In the genomic region with DNA sequence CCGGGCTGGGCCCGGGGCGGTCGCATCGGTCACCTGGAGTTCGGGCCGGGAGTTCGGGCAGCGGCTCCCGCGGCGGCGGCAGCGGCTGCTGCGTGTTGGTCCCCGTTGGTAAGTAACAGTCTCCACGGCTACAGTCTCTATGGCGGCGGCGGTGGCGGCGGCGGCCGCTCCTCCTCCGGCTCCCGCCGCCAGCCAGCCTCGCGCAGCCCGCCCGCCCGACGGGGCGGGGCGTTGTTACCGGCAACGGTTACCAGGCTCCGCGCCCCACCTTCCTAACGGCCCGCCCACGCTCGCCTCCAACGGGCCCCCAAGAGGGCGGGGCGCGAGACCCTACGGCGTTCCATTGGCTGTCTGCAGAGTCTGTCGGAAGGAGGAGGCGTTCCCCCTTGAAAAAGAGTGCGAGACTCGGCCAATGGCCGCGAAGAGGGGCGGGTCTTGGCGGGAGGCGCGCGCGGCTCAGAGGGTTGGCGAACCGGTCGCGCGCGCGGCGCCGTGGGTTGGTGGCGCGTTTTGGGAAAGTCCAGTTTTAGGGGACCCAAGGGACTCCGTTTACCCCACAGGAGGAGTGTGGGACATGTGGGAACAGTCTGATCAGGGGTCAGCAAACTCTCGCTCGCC, we compare ENCODE assay signal across 1 cellular context.
TF ChIP-seq lines count a peak whose summit lies in the region.

Gene RFX2, minus strand, starts transcription at position 141 of the 618 bp plus-strand sequence. CDS start 63,004 bp downstream, outside the sequence.

TF ChIP-seq in HepG2, 621 proteins besides CTCF, POLR2A, EP300 and RAD21 (continued from another document):
- TF ChIP-seq, protein P1, sequence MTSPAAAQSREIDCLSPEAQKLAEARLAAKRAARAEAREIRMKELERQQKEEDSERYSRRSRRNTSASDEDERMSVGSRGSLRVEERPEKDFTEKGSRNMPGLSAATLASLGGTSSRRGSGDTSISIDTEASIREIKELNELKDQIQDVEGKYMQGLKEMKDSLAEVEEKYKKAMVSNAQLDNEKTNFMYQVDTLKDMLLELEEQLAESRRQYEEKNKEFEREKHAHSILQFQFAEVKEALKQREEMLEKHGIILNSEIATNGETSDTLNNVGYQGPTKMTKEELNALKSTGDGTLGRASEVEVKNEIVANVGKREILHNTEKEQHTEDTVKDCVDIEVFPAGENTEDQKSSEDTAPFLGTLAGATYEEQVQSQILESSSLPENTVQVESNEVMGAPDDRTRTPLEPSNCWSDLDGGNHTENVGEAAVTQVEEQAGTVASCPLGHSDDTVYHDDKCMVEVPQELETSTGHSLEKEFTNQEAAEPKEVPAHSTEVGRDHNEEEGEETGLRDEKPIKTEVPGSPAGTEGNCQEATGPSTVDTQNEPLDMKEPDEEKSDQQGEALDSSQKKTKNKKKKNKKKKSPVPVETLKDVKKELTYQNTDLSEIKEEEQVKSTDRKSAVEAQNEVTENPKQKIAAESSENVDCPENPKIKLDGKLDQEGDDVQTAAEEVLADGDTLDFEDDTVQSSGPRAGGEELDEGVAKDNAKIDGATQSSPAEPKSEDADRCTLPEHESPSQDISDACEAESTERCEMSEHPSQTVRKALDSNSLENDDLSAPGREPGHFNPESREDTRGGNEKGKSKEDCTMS (CRISPR knock-in tag; conservative IDR thresholded peaks at IDR 0.05) = no peak
- TF ChIP-seq ZNF574 (CRISPR knock-in tag; IDR thresholded peaks at IDR 0.05) (no peak), TRIM24 (CRISPR knock-in tag; IDR thresholded peaks at IDR 0.05) (no peak), DR1 (CRISPR knock-in tag; IDR thresholded peaks at IDR 0.05) (peak; percentile 92), THYN1 (CRISPR knock-in tag; IDR thresholded peaks at IDR 0.05; ENCODE audit: borderline replicate concordance, low read depth) (no peak), ZNF776 (CRISPR knock-in tag; IDR thresholded peaks at IDR 0.05) (no peak), SRF (IDR thresholded peaks at IDR 0.05; ENCODE audit: low read depth, low read length) (no peak), ZNF335 (CRISPR knock-in tag; IDR thresholded peaks at IDR 0.05) (no peak), ZSCAN9 (CRISPR knock-in tag; IDR thresholded peaks at IDR 0.05; ENCODE audit: borderline replicate concordance) (no peak)
- TF ChIP-seq, protein P2, sequence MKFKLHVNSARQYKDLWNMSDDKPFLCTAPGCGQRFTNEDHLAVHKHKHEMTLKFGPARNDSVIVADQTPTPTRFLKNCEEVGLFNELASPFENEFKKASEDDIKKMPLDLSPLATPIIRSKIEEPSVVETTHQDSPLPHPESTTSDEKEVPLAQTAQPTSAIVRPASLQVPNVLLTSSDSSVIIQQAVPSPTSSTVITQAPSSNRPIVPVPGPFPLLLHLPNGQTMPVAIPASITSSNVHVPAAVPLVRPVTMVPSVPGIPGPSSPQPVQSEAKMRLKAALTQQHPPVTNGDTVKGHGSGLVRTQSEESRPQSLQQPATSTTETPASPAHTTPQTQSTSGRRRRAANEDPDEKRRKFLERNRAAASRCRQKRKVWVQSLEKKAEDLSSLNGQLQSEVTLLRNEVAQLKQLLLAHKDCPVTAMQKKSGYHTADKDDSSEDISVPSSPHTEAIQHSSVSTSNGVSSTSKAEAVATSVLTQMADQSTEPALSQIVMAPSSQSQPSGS (CRISPR knock-in tag; IDR thresholded peaks at IDR 0.05) = no peak
- TF ChIP-seq, protein P3, sequence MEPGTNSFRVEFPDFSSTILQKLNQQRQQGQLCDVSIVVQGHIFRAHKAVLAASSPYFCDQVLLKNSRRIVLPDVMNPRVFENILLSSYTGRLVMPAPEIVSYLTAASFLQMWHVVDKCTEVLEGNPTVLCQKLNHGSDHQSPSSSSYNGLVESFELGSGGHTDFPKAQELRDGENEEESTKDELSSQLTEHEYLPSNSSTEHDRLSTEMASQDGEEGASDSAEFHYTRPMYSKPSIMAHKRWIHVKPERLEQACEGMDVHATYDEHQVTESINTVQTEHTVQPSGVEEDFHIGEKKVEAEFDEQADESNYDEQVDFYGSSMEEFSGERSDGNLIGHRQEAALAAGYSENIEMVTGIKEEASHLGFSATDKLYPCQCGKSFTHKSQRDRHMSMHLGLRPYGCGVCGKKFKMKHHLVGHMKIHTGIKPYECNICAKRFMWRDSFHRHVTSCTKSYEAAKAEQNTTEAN (CRISPR knock-in tag; conservative IDR thresholded peaks at IDR 0.05) = no peak
